ENCODE assay signal across 10 cellular contexts in genomic region chr3:193563999-193564398, GRCh38. TPM values are rescaled to one million over a fixed set of nuclear protein-coding genes. Genes with fewer than 3 reads are reported as not detected.
DNase-seq lines count a peak whose midpoint lies in the region; ATAC-seq, FAIRE-seq and TF ChIP-seq lines count a peak whose summit lies in the region.
"Had no signal": no experiment of that assay in that cellular context is flagged by ENCODE, and none has a peak within 500 bp of the region (broad histone marks: within the 10 kb centered on the region; RNA-seq: fewer than 3 reads in every experiment).

No MANE protein-coding gene starts in this region.

- H3K9me3 Mint-ChIP-seq in activated CD8-positive, alpha-beta T cell treated with anti-CD3 and anti-CD28 coated beads for 36 hours = no peaks in the 10 kb centered on the region

- H3K27me3 Mint-ChIP-seq in activated CD8-positive, alpha-beta T cell treated with anti-CD3 and anti-CD28 coated beads for 36 hours = no peaks in the 10 kb centered on the region

- no peak overlapping the region for H3K4me2 ChIP-seq in HepG2 (ENCODE audit: low read depth, low read length)

- in situ Hi-C loops in HepG2 (cut with HindIII; ENCODE audit: extremely low pct_ligation_motif_present, low pct_unique_long_range_greater_than_20kb) = loop anchor here (25.0 kb wide), 2 partner anchors 527 to 1002 kb away; no protein-coding TSS in a partner anchor

- BruUV-seq in HepG2 (replicated peaks; lab: Mats Ljungman, UMichigan) = no TSS peak

- CTCF ChIA-PET in HepG2 (lab: Yijun Ruan, JAX; ENCODE audit: low intra/inter-chr PET ratio, low total read pairs) = no interaction called here
- CTCF ChIA-PET in activated CD8-positive, alpha-beta T cell treated with anti-CD3 and anti-CD28 coated beads for 36 hours (lab: Charles Lee) = interaction anchor here (1.0 kb wide), 1 partner anchor 9 kb away, joined by 3 read pairs; no protein-coding TSS in a partner anchor

- no peak for TF ChIP-seq EP300 in HepG2 (IDR thresholded peaks at IDR 0.05; ENCODE audit: low read depth in 2 of 2, low read length in 2 of 2)
- TF ChIP-seq EP300 in HepG2 (CRISPR knock-in tag; IDR thresholded peaks at IDR 0.05; ENCODE audit: borderline replicate concordance) = no peak

- no peak for FAIRE-seq in HepG2 (lab: Jason Lieb, UNC)
- FAIRE-seq: astrocyte had no signal

- POLR2A ChIA-PET in HepG2 (lab: Yijun Ruan, JAX) = no interaction called here
- POLR2A ChIA-PET in activated CD8-positive, alpha-beta T cell treated with anti-CD3 and anti-CD28 coated beads for 36 hours (lab: Charles Lee) = no interaction called here

- DNase-seq in GM06990 (ENCODE audit: extremely low read depth, insufficient read length) (no peak), HuH-7 (ENCODE audit: low spot score) (peak; percentile 14), astrocyte of the hippocampus (ENCODE audit: low read depth, low spot score) (peak; percentile 44), HepG2 (ENCODE audit: low spot score) (peak; percentile 9), GM03348 (ENCODE audit: low spot score) (no peak)
- no peak for DNase-seq in activated CD8-positive, alpha-beta T cell treated with anti-CD3 and anti-CD28 coated beads for 36 hours
- DNase-seq: OCI-M1 had no signal

- no peaks in the 10 kb centered on the region for H3K4me1 Mint-ChIP-seq in activated CD8-positive, alpha-beta T cell treated with anti-CD3 and anti-CD28 coated beads for 36 hours (ENCODE audit: low read depth)

- no peak overlapping the region for H2AFZ ChIP-seq in HepG2 (ENCODE audit: low read length)

- no peaks in the 10 kb centered on the region for H3K27me3 ChIP-seq in GM06990 (replicated peaks; ENCODE audit: control insufficient read depth, insufficient read depth, low read length)
- no peaks in the 10 kb centered on the region for H3K27me3 ChIP-seq in HepG2 (ENCODE audit: control insufficient read depth in 1 of 2, insufficient read depth in 2 of 2, low read length in 2 of 2)

- ATAC-seq in HepG2 = peak; percentile 88
- ATAC-seq in activated CD8-positive, alpha-beta T cell treated with anti-CD3 and anti-CD28 coated beads for 36 hours = no peak
- no peak for ATAC-seq in GM21526 (IDR thresholded peaks at IDR 0.05; ENCODE audit: low FRiP score, unreplicated experiment)

- no peaks in the 10 kb centered on the region for H3K79me2 ChIP-seq in HepG2 (ENCODE audit: insufficient read depth, low read length)

- H3K27ac ChIP-seq in HepG2 (ENCODE audit: extremely low read length, insufficient read depth, low read length) = no peak overlapping the region

- no peaks in the 10 kb centered on the region for H4K20me1 ChIP-seq in HepG2 (ENCODE audit: insufficient read depth, low read length)

- H3K9me3 ChIP-seq in HepG2 (ENCODE audit: low read length) = no peaks in the 10 kb centered on the region

- no peak overlapping the region for H3K27ac Mint-ChIP-seq in activated CD8-positive, alpha-beta T cell treated with anti-CD3 and anti-CD28 coated beads for 36 hours

- peak; percentile 16 for TF ChIP-seq CTCF in GM06990 (IDR thresholded peaks at IDR 0.05; ENCODE audit: insufficient read depth, low read length, poor library complexity, severe bottlenecking)
- TF ChIP-seq CTCF in HepG2 (CRISPR knock-in tag; IDR thresholded peaks at IDR 0.05) = peak; percentile 23
- TF ChIP-seq CTCF in activated CD8-positive, alpha-beta T cell treated with anti-CD3 and anti-CD28 coated beads for 36 hours (IDR thresholded peaks at IDR 0.05) = no peak

- H3K4me1 ChIP-seq in HepG2 (ENCODE audit: insufficient read depth, low read length) = no peaks in the 10 kb centered on the region

- H3K36me3 Mint-ChIP-seq in activated CD8-positive, alpha-beta T cell treated with anti-CD3 and anti-CD28 coated beads for 36 hours (ENCODE audit: low read depth) = no peaks in the 10 kb centered on the region

- H3K4me3 Mint-ChIP-seq in activated CD8-positive, alpha-beta T cell treated with anti-CD3 and anti-CD28 coated beads for 36 hours = no peak overlapping the region

- no peaks in the 10 kb centered on the region for H3K36me3 ChIP-seq in GM06990 (ENCODE audit: control insufficient read depth, insufficient read depth, low read length)
- H3K36me3 ChIP-seq in HepG2 (replicated peaks in 1 of 2; ENCODE audit: control insufficient read depth in 1 of 2, insufficient read depth in 2 of 2, low read length in 2 of 2) = no peaks in the 10 kb centered on the region

- no peak for TF ChIP-seq POLR2A in HepG2 (IDR thresholded peaks at IDR 0.05; ENCODE audit: insufficient read depth in 1 of 2, low read depth in 2 of 2, low read length in 2 of 2)

- H3K4me3 ChIP-seq in GM06990 (replicated peaks; ENCODE audit: low read depth, low read length) (no peak overlapping the region), HepG2 (replicated peaks in 1 of 3; ENCODE audit: insufficient read depth in 1 of 3, low read depth in 2 of 3, low read length in 3 of 3) (no peak overlapping the region)

- no peak overlapping the region for H3K9ac ChIP-seq in HepG2 (ENCODE audit: insufficient read depth, low read depth, low read length)

- WGBS in HepG2 (ENCODE audit: low lambda C conversion rate) = 0% methylated on average over 1 of the region's 1 CpG

- no peak for TF ChIP-seq RAD21 in HepG2 (CRISPR knock-in tag; IDR thresholded peaks at IDR 0.05)

- intact Hi-C loops in HepG2 (cut with micrococcal nuclease; ENCODE audit: unreplicated experiment) = loop anchor here (2.0 kb wide), 2 partner anchors 103 to 997 kb away; no protein-coding TSS in a partner anchor
- intact Hi-C loops in activated CD8-positive, alpha-beta T cell treated with anti-CD3 and anti-CD28 coated beads for 36 hours (cut with micrococcal nuclease) = no loop called here

TF ChIP-seq in HepG2, 621 proteins besides CTCF, POLR2A, EP300 and RAD21 (continues in another document):
- TF ChIP-seq DNMT3B (CRISPR knock-in tag; conservative IDR thresholded peaks at IDR 0.05) (no peak), NCOR1 (IDR thresholded peaks at IDR 0.05; ENCODE audit: borderline replicate concordance, low read length) (no peak), ZNF20 (CRISPR knock-in tag; IDR thresholded peaks at IDR 0.05) (no peak)

RNA-seq across cellular contexts. Expression of gene ATP13A4, which starts 9.3 kb away (rescaled TPM):
- 0.07 TPM in 1 of 2 replicates, not detected in the other for total RNA-seq in HepG2 (2016; rRNA removed; fragmentation: Illumina TruSeq; extraction: Trizol)
- not detected in 2 replicates for total RNA-seq in HepG2 (2016; cell fraction: cytosol; rRNA removed; fragmentation: Illumina TruSeq; extraction: Trizol; ENCODE audit: low read depth)
- total RNA-seq in HepG2 (2016; cell fraction: insoluble cytoplasmic fraction; rRNA removed; fragmentation: Illumina TruSeq; extraction: Trizol) = 0.30 TPM in 1 of 2 replicates, not detected in the other
- not detected in 2 replicates for total RNA-seq in HepG2 (2016; cell fraction: membrane; rRNA removed; fragmentation: Illumina TruSeq; extraction: Trizol)
- 0.38 and 0.53 TPM in 2 replicates for total RNA-seq in HepG2 (2016; cell fraction: nucleus; rRNA removed; fragmentation: Illumina TruSeq; extraction: Trizol)
- 0.01 and 0.07 TPM in 2 replicates for polyA plus RNA-seq in HepG2 (2011; rRNA removed)
- polyA plus RNA-seq in HepG2 (2011; cell fraction: cytosol; rRNA removed) = 0.04 TPM in 2 replicates
- 0.43 and 0.45 TPM in 2 replicates for polyA plus RNA-seq in HepG2 (2011; cell fraction: nucleus; rRNA removed)
- 0.11 and 0.17 TPM in 2 replicates for polyA plus RNA-seq in HepG2 (2012)
- not detected in 2 replicates for polyA plus RNA-seq in HepG2 (2016; cell fraction: cytosol; fragmentation: Illumina TruSeq; extraction: Trizol; ENCODE audit: low read depth)
- polyA plus RNA-seq in HepG2 (2016; cell fraction: insoluble cytoplasmic fraction; fragmentation: Illumina TruSeq; extraction: Trizol; ENCODE audit: low read depth) = not detected in 2 replicates
- not detected in 2 replicates for polyA plus RNA-seq in HepG2 (2016; cell fraction: membrane; fragmentation: Illumina TruSeq; extraction: Trizol; ENCODE audit: low read depth)
- polyA plus RNA-seq in HepG2 (2016; cell fraction: nucleus; fragmentation: Illumina TruSeq; extraction: Trizol; ENCODE audit: insufficient read depth, low read depth) = not detected in 2 replicates
- 0.20 TPM in 1 of 2 replicates, not detected in the other for polyA minus RNA-seq in HepG2 (2011; rRNA and poly(A)+ RNA removed; ENCODE audit: low replicate concordance)
- not detected in 2 replicates for polyA minus RNA-seq in HepG2 (2011; cell fraction: cytosol; rRNA and poly(A)+ RNA removed)
- polyA minus RNA-seq in HepG2 (2011; cell fraction: nucleus; rRNA and poly(A)+ RNA removed) = 0.90 and 1.9 TPM in 2 replicates
- 1 to 10 TPM; 2.8 to 3.5 TPM for total RNA-seq in activated CD8-positive, alpha-beta T cell treated with anti-CD3 and anti-CD28 coated beads for 36 hours
- total RNA-seq: HT1080 had no signal

RNA-seq across cellular contexts. Expression of gene OPA1, which starts 29.0 kb away (rescaled TPM):
- total RNA-seq in HepG2 (2016; rRNA removed; fragmentation: Illumina TruSeq; extraction: Trizol) = 78.5 and 126 TPM in 2 replicates
- total RNA-seq in HepG2 (2016; cell fraction: cytosol; rRNA removed; fragmentation: Illumina TruSeq; extraction: Trizol; ENCODE audit: low read depth) = 9.3 and 9.5 TPM in 2 replicates
- total RNA-seq in HepG2 (2016; cell fraction: insoluble cytoplasmic fraction; rRNA removed; fragmentation: Illumina TruSeq; extraction: Trizol) = 86.2 and 135 TPM in 2 replicates
- 25.3 and 28.9 TPM in 2 replicates for total RNA-seq in HepG2 (2016; cell fraction: membrane; rRNA removed; fragmentation: Illumina TruSeq; extraction: Trizol)
- total RNA-seq in HepG2 (2016; cell fraction: nucleus; rRNA removed; fragmentation: Illumina TruSeq; extraction: Trizol) = 82.4 and 87.3 TPM in 2 replicates
- 17.2 and 26.7 TPM in 2 replicates for polyA plus RNA-seq in HepG2 (2011; rRNA removed)
- 9.0 and 12.6 TPM in 2 replicates for polyA plus RNA-seq in HepG2 (2011; cell fraction: cytosol; rRNA removed)
- polyA plus RNA-seq in HepG2 (2011; cell fraction: nucleus; rRNA removed) = 15.9 and 23.5 TPM in 2 replicates
- polyA plus RNA-seq in HepG2 (2012) = 21.7 and 36.9 TPM in 2 replicates
- polyA plus RNA-seq in HepG2 (2016; cell fraction: cytosol; fragmentation: Illumina TruSeq; extraction: Trizol; ENCODE audit: low read depth) = 3.8 and 5.4 TPM in 2 replicates
- polyA plus RNA-seq in HepG2 (2016; cell fraction: insoluble cytoplasmic fraction; fragmentation: Illumina TruSeq; extraction: Trizol; ENCODE audit: low read depth) = 72.5 and 74.2 TPM in 2 replicates
- 9.9 and 10.3 TPM in 2 replicates for polyA plus RNA-seq in HepG2 (2016; cell fraction: membrane; fragmentation: Illumina TruSeq; extraction: Trizol; ENCODE audit: low read depth)
- polyA plus RNA-seq in HepG2 (2016; cell fraction: nucleus; fragmentation: Illumina TruSeq; extraction: Trizol; ENCODE audit: insufficient read depth, low read depth) = 56.4 and 65.4 TPM in 2 replicates
- 72.8 and 125 TPM in 2 replicates for polyA minus RNA-seq in HepG2 (2011; rRNA and poly(A)+ RNA removed; ENCODE audit: low replicate concordance)
- polyA minus RNA-seq in HepG2 (2011; cell fraction: cytosol; rRNA and poly(A)+ RNA removed) = 48.7 and 54.7 TPM in 2 replicates
- 104 and 132 TPM in 2 replicates for polyA minus RNA-seq in HepG2 (2011; cell fraction: nucleus; rRNA and poly(A)+ RNA removed)
- 100 to 1,000 TPM in 1 of 2 experiments, 10 to 100 TPM in 1; 84.8 to 104 TPM for total RNA-seq in activated CD8-positive, alpha-beta T cell treated with anti-CD3 and anti-CD28 coated beads for 36 hours

Comparison
In these comparisons a context has a peak if more than half of its experiments do, and no peak if none do; other contexts are left out.
1. DNase-seq: peak in HuH-7 (single experiment), astrocyte of the hippocampus (single experiment) and HepG2 (single experiment); none in GM06990 (single experiment), activated CD8-positive, alpha-beta T cell treated with anti-CD3 and anti-CD28 coated beads for 36 hours (single experiment) and GM03348 (single experiment).